Comparison of ENCODE assay signal across 8 cellular contexts in the genomic region with DNA sequence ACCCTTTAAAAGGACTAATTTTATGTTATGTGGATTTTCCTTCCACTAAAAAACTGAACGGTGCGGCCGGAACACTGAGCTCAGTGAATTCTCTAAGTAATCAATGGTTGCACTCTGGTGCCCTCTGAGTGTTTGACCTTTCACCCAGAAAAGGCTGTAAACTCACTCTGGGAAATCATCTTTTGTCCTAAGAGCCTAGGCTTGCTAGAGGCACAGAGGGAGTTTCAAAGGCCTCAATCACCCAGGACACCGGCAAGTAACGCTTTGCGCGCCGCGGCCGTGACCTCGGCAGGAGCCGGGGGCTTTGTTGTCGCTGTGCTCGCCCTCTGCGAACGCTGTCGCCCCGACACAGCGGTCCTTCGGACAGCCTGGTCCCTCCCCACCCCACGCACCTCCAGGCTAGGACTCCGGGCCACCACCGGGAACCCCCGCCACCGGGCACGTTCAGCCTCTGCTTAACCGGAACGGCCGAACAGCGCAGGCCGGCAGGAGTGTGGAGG. TPM values are rescaled to one million over a fixed set of nuclear protein-coding genes. Genes with fewer than 3 reads are reported as not detected.
DNase-seq lines count a peak whose midpoint lies in the region; ATAC-seq, FAIRE-seq and TF ChIP-seq lines count a peak whose summit lies in the region.

No MANE protein-coding gene starts in this region.

- H3K4me1 ChIP-seq in CD4-positive, CD25-positive, alpha-beta regulatory T cell (ENCODE audit: control insufficient read depth, insufficient read depth, low read length, poor library complexity, severe bottlenecking) = peaks cover 31% of the 10 kb centered on the region
- peaks cover 14% of the 10 kb centered on the region for H3K4me1 ChIP-seq in iPS-18a (ENCODE audit: control insufficient read depth, low read depth, low read length)

- H3K27ac Mint-ChIP-seq in CD4-positive, CD25-positive, alpha-beta regulatory T cell = peak overlapping the region in 2 of 3 donors; percentile 94 to 99
- H3K27ac Mint-ChIP-seq in activated T-helper 2 cell treated with anti-CD3 and anti-CD28 coated beads, Interferon-gamma antibody, Interleukin-2, Interleukin-4, amounts not matched to agents 10 μg/mL and 5 μg/mL and 100 μg/mL, durations not matched to agents 14 hours and 24 hours and 36 hours = peak overlapping the region; percentile 86
- H3K27ac Mint-ChIP-seq in stimulated activated naive CD8-positive, alpha-beta T cell treated with anti-CD3 and anti-CD28 coated beads, Interleukin-15, Interleukin-2, amounts not matched to agents 100 ng/mL and 50 ng/mL, for 24 hours = peak overlapping the region; percentile 94

- no peak for TF ChIP-seq CTCF in D721Med (IDR thresholded peaks at IDR 0.05; ENCODE audit: insufficient read depth, missing control alignments)

- H3K27me3 Mint-ChIP-seq in CD4-positive, CD25-positive, alpha-beta regulatory T cell = no peaks in the 10 kb centered on the region
- H3K27me3 Mint-ChIP-seq in activated T-helper 2 cell treated with anti-CD3 and anti-CD28 coated beads, Interferon-gamma antibody, Interleukin-2, Interleukin-4, amounts not matched to agents 10 μg/mL and 5 μg/mL and 100 μg/mL, durations not matched to agents 14 hours and 24 hours and 36 hours (ENCODE audit: low read depth) = no peaks in the 10 kb centered on the region
- no peaks in the 10 kb centered on the region for H3K27me3 Mint-ChIP-seq in stimulated activated naive CD8-positive, alpha-beta T cell treated with anti-CD3 and anti-CD28 coated beads, Interleukin-15, Interleukin-2, amounts not matched to agents 100 ng/mL and 50 ng/mL, for 24 hours

- no peaks in the 10 kb centered on the region for H3K9me3 ChIP-seq in CD4-positive, CD25-positive, alpha-beta regulatory T cell (ENCODE audit: control insufficient read depth in 2 of 2, low read length in 2 of 2)
- H3K9me3 ChIP-seq in iPS-18a (ENCODE audit: control insufficient read depth, low read depth, low read length) = no peaks in the 10 kb centered on the region

- H3K9me3 Mint-ChIP-seq in CD4-positive, CD25-positive, alpha-beta regulatory T cell = no peaks in the 10 kb centered on the region
- no peaks in the 10 kb centered on the region for H3K9me3 Mint-ChIP-seq in activated T-helper 2 cell treated with anti-CD3 and anti-CD28 coated beads, Interferon-gamma antibody, Interleukin-2, Interleukin-4, amounts not matched to agents 10 μg/mL and 5 μg/mL and 100 μg/mL, durations not matched to agents 14 hours and 24 hours and 36 hours
- no peaks in the 10 kb centered on the region for H3K9me3 Mint-ChIP-seq in stimulated activated naive CD8-positive, alpha-beta T cell treated with anti-CD3 and anti-CD28 coated beads, Interleukin-15, Interleukin-2, amounts not matched to agents 100 ng/mL and 50 ng/mL, for 24 hours

- no peaks in the 10 kb centered on the region for H3K27me3 ChIP-seq in CD4-positive, CD25-positive, alpha-beta regulatory T cell (ENCODE audit: control insufficient read depth, insufficient read depth, low read length)
- peaks cover 11% of the 10 kb centered on the region for H3K27me3 ChIP-seq in iPS-18a (ENCODE audit: control insufficient read depth, insufficient read depth, low read length)

- H3K27ac ChIP-seq in CD4-positive, CD25-positive, alpha-beta regulatory T cell (ENCODE audit: insufficient read depth, low read length, poor library complexity, severe bottlenecking) = peak overlapping the region; percentile 97
- peak overlapping the region; percentile 93 for H3K27ac ChIP-seq in iPS-18a (ENCODE audit: low read length)

- intact Hi-C loops in activated T-helper 2 cell treated with anti-CD3 and anti-CD28 coated beads, Interferon-gamma antibody, Interleukin-2, Interleukin-4, amounts not matched to agents 10 μg/mL and 5 μg/mL and 100 μg/mL, durations not matched to agents 14 hours and 24 hours and 36 hours (cut with micrococcal nuclease) = loop anchor here (1.0 to 2.0 kb wide), 5 partner anchors 21 to 539 kb away; a partner anchor contains a TSS

- ATAC-seq in CD4-positive, CD25-positive, alpha-beta regulatory T cell (ENCODE audit: low read depth in 2 of 2) = no peak
- ATAC-seq in GM19328 (IDR thresholded peaks at IDR 0.05; ENCODE audit: unreplicated experiment) (peak; percentile 1), HG03571 (IDR thresholded peaks at IDR 0.05; ENCODE audit: unreplicated experiment) (peak; percentile 28)

- peak overlapping the region; percentile 89 for H3K4me3 ChIP-seq in CD4-positive, CD25-positive, alpha-beta regulatory T cell (ENCODE audit: low read depth, low read length)
- peak overlapping the region; percentile 99 for H3K4me3 ChIP-seq in iPS-18a (ENCODE audit: low read length)

- DNase-seq in CD4-positive, CD25-positive, alpha-beta regulatory T cell = no peak
- no peak for DNase-seq in activated T-helper 2 cell treated with anti-CD3 and anti-CD28 coated beads, Interferon-gamma antibody, Interleukin-2, Interleukin-4, amounts not matched to agents 10 μg/mL and 5 μg/mL and 100 μg/mL, durations not matched to agents 14 hours and 24 hours and 36 hours (ENCODE audit: low spot score)
- no peak for DNase-seq in NAMALWA (ENCODE audit: low spot score)
- no peak for DNase-seq in D721Med (ENCODE audit: insufficient read length, low spot score)

- H3K9ac ChIP-seq in iPS-18a (ENCODE audit: low read length) = peak overlapping the region; percentile 99

- H3K36me3 Mint-ChIP-seq in CD4-positive, CD25-positive, alpha-beta regulatory T cell = peaks cover 13% of the 10 kb centered on the region
- peaks cover 32% of the 10 kb centered on the region for H3K36me3 Mint-ChIP-seq in activated T-helper 2 cell treated with anti-CD3 and anti-CD28 coated beads, Interferon-gamma antibody, Interleukin-2, Interleukin-4, amounts not matched to agents 10 μg/mL and 5 μg/mL and 100 μg/mL, durations not matched to agents 14 hours and 24 hours and 36 hours (ENCODE audit: low read depth)
- H3K36me3 Mint-ChIP-seq in stimulated activated naive CD8-positive, alpha-beta T cell treated with anti-CD3 and anti-CD28 coated beads, Interleukin-15, Interleukin-2, amounts not matched to agents 100 ng/mL and 50 ng/mL, for 24 hours (ENCODE audit: low read depth) = peaks cover 28% of the 10 kb centered on the region

- H3K4me3 Mint-ChIP-seq in CD4-positive, CD25-positive, alpha-beta regulatory T cell = peak overlapping the region; percentile 90 to 97 (median 96)
- H3K4me3 Mint-ChIP-seq in activated T-helper 2 cell treated with anti-CD3 and anti-CD28 coated beads, Interferon-gamma antibody, Interleukin-2, Interleukin-4, amounts not matched to agents 10 μg/mL and 5 μg/mL and 100 μg/mL, durations not matched to agents 14 hours and 24 hours and 36 hours (ENCODE audit: low read depth) = peak overlapping the region; percentile 95
- H3K4me3 Mint-ChIP-seq in stimulated activated naive CD8-positive, alpha-beta T cell treated with anti-CD3 and anti-CD28 coated beads, Interleukin-15, Interleukin-2, amounts not matched to agents 100 ng/mL and 50 ng/mL, for 24 hours = peak overlapping the region; percentile 87

- FAIRE-seq in D721Med (lab: Jason Lieb, UNC) = no peak

- H3K4me1 Mint-ChIP-seq in CD4-positive, CD25-positive, alpha-beta regulatory T cell = peaks cover 37 to 57% (median 45%) of the 10 kb centered on the region in 4 donors
- peaks cover 40% of the 10 kb centered on the region for H3K4me1 Mint-ChIP-seq in activated T-helper 2 cell treated with anti-CD3 and anti-CD28 coated beads, Interferon-gamma antibody, Interleukin-2, Interleukin-4, amounts not matched to agents 10 μg/mL and 5 μg/mL and 100 μg/mL, durations not matched to agents 14 hours and 24 hours and 36 hours (ENCODE audit: low read depth)
- H3K4me1 Mint-ChIP-seq in stimulated activated naive CD8-positive, alpha-beta T cell treated with anti-CD3 and anti-CD28 coated beads, Interleukin-15, Interleukin-2, amounts not matched to agents 100 ng/mL and 50 ng/mL, for 24 hours (ENCODE audit: low read depth) = peaks cover 61% of the 10 kb centered on the region

- H3K36me3 ChIP-seq in CD4-positive, CD25-positive, alpha-beta regulatory T cell (ENCODE audit: control insufficient read depth, insufficient read depth, low read length) = peaks cover 7% of the 10 kb centered on the region
- H3K36me3 ChIP-seq in iPS-18a (ENCODE audit: control insufficient read depth, low read depth, low read length) = peaks cover 6% of the 10 kb centered on the region

RNA-seq across cellular contexts. Expression of a gene that starts 0.7 kb away (rescaled TPM):
- total RNA-seq in CD4-positive, CD25-positive, alpha-beta regulatory T cell = 91.7 TPM
- polyA plus RNA-seq in CD4-positive, CD25-positive, alpha-beta regulatory T cell = 10 to 100 TPM; 60.2 to 67.8 (median 63.2) TPM
- total RNA-seq in activated T-helper 2 cell treated with anti-CD3 and anti-CD28 coated beads, Interferon-gamma antibody, Interleukin-2, Interleukin-4, amounts not matched to agents 10 μg/mL and 5 μg/mL and 100 μg/mL, durations not matched to agents 14 hours and 24 hours and 36 hours = 28.5 and 28.9 TPM in 2 replicates

RNA-seq across cellular contexts. Expression of a gene that starts 22.2 kb away (rescaled TPM):
- total RNA-seq in CD4-positive, CD25-positive, alpha-beta regulatory T cell = 0.32 TPM
- not detected for polyA plus RNA-seq in CD4-positive, CD25-positive, alpha-beta regulatory T cell
- total RNA-seq in activated T-helper 2 cell treated with anti-CD3 and anti-CD28 coated beads, Interferon-gamma antibody, Interleukin-2, Interleukin-4, amounts not matched to agents 10 μg/mL and 5 μg/mL and 100 μg/mL, durations not matched to agents 14 hours and 24 hours and 36 hours = 0.34 and 0.41 TPM in 2 replicates

Comparison
In these comparisons a context has a peak if more than half of its experiments do, and no peak if none do; other contexts are left out.
1. ATAC-seq: peak in GM19328 (single experiment) and HG03571 (single experiment); none in CD4-positive, CD25-positive, alpha-beta regulatory T cell (0 of 2).
2. Peak in every context shown above with its lines, with median percentiles within 50 percentile points of each other: H3K27ac Mint-ChIP-seq and H3K4me3 Mint-ChIP-seq.